Comparison of ENCODE assay signal across 9 cellular contexts in the genomic region with DNA sequence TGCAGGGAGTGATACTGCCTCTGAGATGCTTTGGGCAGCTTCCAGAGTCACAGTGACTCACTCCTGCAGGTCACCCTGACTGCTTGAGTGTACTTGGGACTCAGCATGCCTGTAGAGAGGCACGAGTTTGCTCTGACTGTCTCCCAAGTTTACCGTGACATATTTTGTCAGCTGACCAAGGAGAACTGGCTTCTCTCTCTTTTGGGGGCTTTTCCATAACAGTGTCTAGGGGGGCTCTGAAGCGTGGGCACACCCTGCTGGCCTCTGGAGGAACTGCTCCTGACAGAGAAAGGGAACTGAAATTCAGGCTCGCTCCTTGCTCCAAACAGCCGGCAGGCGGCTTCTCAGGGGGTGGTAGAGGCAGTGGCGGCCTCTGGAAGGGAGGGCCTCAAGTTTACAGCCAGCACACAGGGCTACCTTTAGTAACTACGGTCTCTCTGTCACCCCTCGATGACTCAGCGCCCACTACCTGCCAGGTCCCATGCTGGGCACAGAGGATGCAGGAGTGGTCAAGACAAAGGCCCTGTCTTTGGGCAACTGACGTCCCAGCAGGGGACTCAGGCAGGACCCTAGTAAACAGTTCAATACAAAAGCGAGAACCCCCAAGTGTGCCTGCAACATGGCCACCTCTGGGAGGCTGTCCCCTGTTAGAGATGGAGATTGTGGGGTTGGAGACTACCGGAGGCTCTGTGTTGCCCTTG. TPM values are rescaled to one million over a fixed set of nuclear protein-coding genes. Genes with fewer than 3 reads are reported as not detected.
DNase-seq lines count a peak whose midpoint lies in the region; ATAC-seq and TF ChIP-seq lines count a peak whose summit lies in the region.
"Had no signal": no experiment of that assay in that cellular context is flagged by ENCODE, and none has a peak within 500 bp of the region (broad histone marks: within the 10 kb centered on the region; RNA-seq: fewer than 3 reads in every experiment).

No MANE protein-coding gene starts in this region.

- H3F3A ChIP-seq in neural progenitor cell (ENCODE audit: low read depth) = no peaks in the 10 kb centered on the region

- no peaks in the 10 kb centered on the region for H3K36me3 Mint-ChIP-seq in Caco-2 (ENCODE audit: insufficient read depth, unreplicated experiment)
- no peaks in the 10 kb centered on the region for H3K36me3 Mint-ChIP-seq in neural progenitor cell
- H3K36me3 Mint-ChIP-seq in stimulated activated effector memory CD8-positive, alpha-beta T cell treated with anti-CD3 and anti-CD28 coated beads, Interleukin-12 subunit alpha, Interleukin-12 subunit beta, amount 100 ng/mL, for 72 hours = no peaks in the 10 kb centered on the region

- no peak for DNase-seq in Caco-2
- peak; percentile 59 for DNase-seq in NOMO-1 treated with dmso at 0.1 percent for 144 hours (lab: John Stamatoyannopoulos, UW; ENCODE audit: unreplicated experiment)
- peak; percentile 70 for DNase-seq in ecto neural progenitor cell (ENCODE audit: low spot score)
- peak; percentile 62 for DNase-seq in neural progenitor cell (ENCODE audit: low spot score)
- DNase-seq in NCI-H2107 treated with DMSO at 0.1 percent for 48 hours (lab: John Stamatoyannopoulos, UW; ENCODE audit: unreplicated experiment) = no peak
- DNase-seq in stimulated activated effector memory CD8-positive, alpha-beta T cell treated with anti-CD3 and anti-CD28 coated beads, Interleukin-12 subunit alpha, Interleukin-12 subunit beta, amount 100 ng/mL, for 72 hours (ENCODE audit: low spot score in 2 of 2) = no peak
- DNase-seq: right cardiac atrium had no signal

- H3K9me3 Mint-ChIP-seq in Caco-2 (ENCODE audit: unreplicated experiment) (no peaks in the 10 kb centered on the region), neural progenitor cell (peaks cover 2% of the 10 kb centered on the region)
- H3K9me3 Mint-ChIP-seq in stimulated activated effector memory CD8-positive, alpha-beta T cell treated with anti-CD3 and anti-CD28 coated beads, Interleukin-12 subunit alpha, Interleukin-12 subunit beta, amount 100 ng/mL, for 72 hours = no peaks in the 10 kb centered on the region

- POLR2A ChIA-PET in Caco-2 (lab: Charles Lee) = no interaction called here

- H3K27ac ChIP-seq in neural progenitor cell = no peak overlapping the region

- no peak overlapping the region for H3K4me2 ChIP-seq in neural progenitor cell

- H3K36me3 ChIP-seq in Caco-2 (ENCODE audit: control insufficient read depth, insufficient read depth, low read length) (no peaks in the 10 kb centered on the region), neural progenitor cell (no peaks in the 10 kb centered on the region)

- H3K4me3 Mint-ChIP-seq in Caco-2 (ENCODE audit: unreplicated experiment) (no peak overlapping the region), neural progenitor cell (no peak overlapping the region)
- H3K4me3 Mint-ChIP-seq in stimulated activated effector memory CD8-positive, alpha-beta T cell treated with anti-CD3 and anti-CD28 coated beads, Interleukin-12 subunit alpha, Interleukin-12 subunit beta, amount 100 ng/mL, for 72 hours = no peak overlapping the region

- H4K20me1 ChIP-seq in neural progenitor cell (ENCODE audit: low read depth) = no peaks in the 10 kb centered on the region

- H3K27me3 Mint-ChIP-seq in Caco-2 (ENCODE audit: insufficient read depth, unreplicated experiment) = no peaks in the 10 kb centered on the region
- H3K27me3 Mint-ChIP-seq in neural progenitor cell (ENCODE audit: insufficient read depth, low read depth) = peaks cover 3% of the 10 kb centered on the region

- H3K4me1 ChIP-seq in Caco-2 = no peaks in the 10 kb centered on the region
- no peaks in the 10 kb centered on the region for H3K4me1 ChIP-seq in neural progenitor cell

- H3K27me3 ChIP-seq in Caco-2 (replicated peaks; ENCODE audit: control insufficient read depth, insufficient read depth, low read length) (no peaks in the 10 kb centered on the region), neural progenitor cell (no peaks in the 10 kb centered on the region)

- no peak overlapping the region for H3K9ac ChIP-seq in neural progenitor cell

- H3K4me3 ChIP-seq in Caco-2 (ENCODE audit: low read depth, low read length) = no peak overlapping the region
- H3K4me3 ChIP-seq in neural progenitor cell = no peak overlapping the region

- no peaks in the 10 kb centered on the region for H3K79me2 ChIP-seq in neural progenitor cell (ENCODE audit: low read depth)

- ATAC-seq in GM19023 (IDR thresholded peaks at IDR 0.05; ENCODE audit: unreplicated experiment) (peak; percentile 78), HG03060 (IDR thresholded peaks at IDR 0.05; ENCODE audit: low read depth, unreplicated experiment) (peak; percentile 68)
- ATAC-seq in stimulated activated effector memory CD8-positive, alpha-beta T cell treated with anti-CD3 and anti-CD28 coated beads, Interleukin-12 subunit alpha, Interleukin-12 subunit beta, amount 100 ng/mL, for 72 hours = no peak

- intact Hi-C loops in Caco-2 (cut with micrococcal nuclease; ENCODE audit: unreplicated experiment) = no loop called here

- H2AFZ ChIP-seq in neural progenitor cell (replicated peaks) = no peak overlapping the region

- H3K4me1 Mint-ChIP-seq in Caco-2 (ENCODE audit: low read depth, unreplicated experiment) (no peaks in the 10 kb centered on the region), neural progenitor cell (peaks cover 10% of the 10 kb centered on the region)
- no peaks in the 10 kb centered on the region for H3K4me1 Mint-ChIP-seq in stimulated activated effector memory CD8-positive, alpha-beta T cell treated with anti-CD3 and anti-CD28 coated beads, Interleukin-12 subunit alpha, Interleukin-12 subunit beta, amount 100 ng/mL, for 72 hours

- H3K9me3 ChIP-seq in Caco-2 (no peaks in the 10 kb centered on the region), neural progenitor cell (ENCODE audit: low read depth) (no peaks in the 10 kb centered on the region)

- H3K27ac Mint-ChIP-seq in Caco-2 (ENCODE audit: unreplicated experiment) = no peak overlapping the region
- H3K27ac Mint-ChIP-seq in neural progenitor cell = peak overlapping the region; percentile 29
- no peak overlapping the region for H3K27ac Mint-ChIP-seq in stimulated activated effector memory CD8-positive, alpha-beta T cell treated with anti-CD3 and anti-CD28 coated beads, Interleukin-12 subunit alpha, Interleukin-12 subunit beta, amount 100 ng/mL, for 72 hours

- CTCF ChIA-PET in Caco-2 (lab: Charles Lee) = no interaction called here

- no TSS peak for BruUV-seq in Caco-2 (replicated peaks; lab: Mats Ljungman, UMichigan)

- TF ChIP-seq CTCF in Caco-2 (IDR thresholded peaks at IDR 0.05; ENCODE audit: insufficient read depth in 1 of 2, low read depth in 1 of 2, low read length in 1 of 2, severe bottlenecking in 1 of 2, unreplicated experiment in 1 of 2) = peak; percentile 33 to 42
- peak; percentile 69 for TF ChIP-seq CTCF in neural progenitor cell (IDR thresholded peaks at IDR 0.05)

RNA-seq across cellular contexts. Expression of a gene that starts 17.8 kb away (rescaled TPM):
- total RNA-seq in Caco-2 (2022) = 4.2 and 5.9 TPM in 2 replicates
- total RNA-seq in neural progenitor cell (ENCODE audit: low replicate concordance) = 14.0 and 14.8 TPM in 2 replicates

Comparison
In these comparisons a context has a peak if more than half of its experiments do, and no peak if none do; other contexts are left out.
1. DNase-seq: peak in NOMO-1 treated with dmso at 0.1 percent for 144 hours (single experiment), ecto neural progenitor cell (single experiment) and neural progenitor cell (single experiment); none in Caco-2 (0 of 2), NCI-H2107 treated with DMSO at 0.1 percent for 48 hours (single experiment) and stimulated activated effector memory CD8-positive, alpha-beta T cell treated with anti-CD3 and anti-CD28 coated beads, Interleukin-12 subunit alpha, Interleukin-12 subunit beta, amount 100 ng/mL, for 72 hours (0 of 2).